Comparison of ENCODE assay signal across 8 cellular contexts in the genomic region with DNA sequence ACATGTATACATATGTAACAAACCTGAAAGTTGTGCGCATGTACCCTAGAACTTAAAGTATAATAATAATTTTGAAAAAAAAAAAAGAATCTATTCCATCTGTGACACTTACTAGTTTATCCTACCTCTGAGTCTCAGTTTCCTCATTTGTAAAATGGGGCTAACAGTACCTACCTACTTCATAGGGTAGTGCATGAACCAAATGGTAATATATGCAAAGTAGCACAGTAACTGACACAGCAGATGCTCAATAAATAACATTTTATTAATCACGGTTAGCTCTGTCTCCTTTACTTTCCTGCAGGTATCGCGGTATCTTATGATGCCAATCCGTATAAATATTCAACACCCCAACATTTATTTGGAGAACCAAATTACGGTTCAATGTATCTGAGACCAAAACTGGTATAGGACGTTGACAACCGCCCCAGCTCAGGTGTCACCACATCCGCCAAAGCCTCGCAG. TPM values are rescaled to one million over a fixed set of nuclear protein-coding genes. Genes with fewer than 3 reads are reported as not detected.
DNase-seq lines count a peak whose midpoint lies in the region; ATAC-seq, FAIRE-seq and TF ChIP-seq lines count a peak whose summit lies in the region.

No MANE protein-coding gene starts in this region.

- dilution Hi-C loops in endothelial cell of umbilical vein (cut with MboI; ENCODE audit: extremely low pct_ligation_motif_present, low sequenced_read_pairs) = no loop called here

- POLR2A ChIA-PET in A673 (lab: Charles Lee; ENCODE audit: low non-redundant PET) (no interaction called here), endothelial cell of umbilical vein (lab: Charles Lee) (no interaction called here)

- peak overlapping the region; percentile 70 for H2AFZ ChIP-seq in endothelial cell of umbilical vein (ENCODE audit: low read depth, low read length)

- no TSS peak for BruUV-seq in A673 (replicated peaks; lab: Mats Ljungman, UMichigan)
- BruUV-seq in endothelial cell of umbilical vein (replicated peaks; lab: Mats Ljungman, UMichigan) = no TSS peak

- H3K9ac ChIP-seq in NT2/D1 (ENCODE audit: insufficient read length, low read depth) (peak overlapping the region; percentile 92), endothelial cell of umbilical vein (replicated peaks; ENCODE audit: extremely low read depth, insufficient read depth, low read length) (peak overlapping the region; percentile 98)

- H3K9me3 ChIP-seq in A673 (ENCODE audit: low read depth, low read length, poor library complexity, severe bottlenecking) (no peaks in the 10 kb centered on the region), NT2/D1 (ENCODE audit: insufficient read depth, low read length) (no peaks in the 10 kb centered on the region), endothelial cell of umbilical vein (replicated peaks; ENCODE audit: control insufficient read depth, insufficient read depth, low read length) (no peaks in the 10 kb centered on the region), prostate gland (no peaks in the 10 kb centered on the region)

- intact Hi-C loops in A673 (cut with micrococcal nuclease; ENCODE audit: unreplicated experiment) (no loop called here), endothelial cell of umbilical vein (cut with micrococcal nuclease) (loop anchor here (1.0 to 2.0 kb wide), 6 partner anchors 29 to 119 kb away; no protein-coding TSS in a partner anchor), prostate gland (cut with DNase I) (loop anchor here (5.0 kb wide), 2 partner anchors 82 to 102 kb away; partner anchors contain the start of gene FOS)

- peak overlapping the region; percentile 87 for H3K4me2 ChIP-seq in endothelial cell of umbilical vein (ENCODE audit: insufficient read depth, low read length)

- peaks cover 55% of the 10 kb centered on the region for H3K79me2 ChIP-seq in endothelial cell of umbilical vein (ENCODE audit: control insufficient read depth, insufficient read depth, low read length)

- no peaks in the 10 kb centered on the region for H4K20me1 ChIP-seq in endothelial cell of umbilical vein (replicated peaks; ENCODE audit: control insufficient read depth, extremely low read depth, insufficient read depth, low read length)

- H3K36me3 ChIP-seq in A673 (ENCODE audit: insufficient read depth, low read length, poor library complexity, severe bottlenecking) (no peaks in the 10 kb centered on the region), NT2/D1 (ENCODE audit: insufficient read depth, insufficient read length, low read length) (no peaks in the 10 kb centered on the region), endothelial cell of umbilical vein (ENCODE audit: control insufficient read depth in 2 of 2, extremely low read depth in 1 of 2, insufficient read depth in 2 of 2, low read length in 2 of 2) (no peaks in the 10 kb centered on the region), prostate gland (no peaks in the 10 kb centered on the region)

- TF ChIP-seq POLR2A in endothelial cell of umbilical vein (IDR thresholded peaks at IDR 0.05; ENCODE audit: low read depth, low read length) = no peak
- no peak for TF ChIP-seq POLR2A in prostate gland (IDR thresholded peaks at IDR 0.05)

- peak overlapping the region; percentile 72 for H3K4me3 ChIP-seq in A673 (ENCODE audit: low read depth, low read length, poor library complexity, severe bottlenecking)
- H3K4me3 ChIP-seq in NT2/D1 (ENCODE audit: insufficient read length, low read depth) = peak overlapping the region; percentile 74
- peak overlapping the region; percentile 44 to 92 (median 83) for H3K4me3 ChIP-seq in endothelial cell of umbilical vein (replicated peaks in 1 of 3; ENCODE audit: insufficient read depth in 1 of 3, low read depth in 1 of 3, low read length in 3 of 3)
- H3K4me3 ChIP-seq in prostate gland = peak overlapping the region; percentile 84 to 98

- in situ Hi-C loops in ACHN (cut with HindIII; ENCODE audit: low pct_ligation_motif_present, low pct_unique_long_range_greater_than_20kb, low sequenced_read_pairs) = no loop called here

- peak; percentile 17 for ATAC-seq in GM19455 (IDR thresholded peaks at IDR 0.05; ENCODE audit: unreplicated experiment)

- H3K4me1 ChIP-seq in A673 (ENCODE audit: insufficient read depth, low read length, poor library complexity, severe bottlenecking) = peaks cover 9% of the 10 kb centered on the region
- H3K4me1 ChIP-seq in NT2/D1 (ENCODE audit: insufficient read depth, insufficient read length) = no peaks in the 10 kb centered on the region
- H3K4me1 ChIP-seq in endothelial cell of umbilical vein (ENCODE audit: control insufficient read depth, extremely low read depth, insufficient read depth, low read length) = peaks cover 8% of the 10 kb centered on the region
- H3K4me1 ChIP-seq in prostate gland (replicated peaks) = peaks cover 2% of the 10 kb centered on the region

- WGBS in prostate gland = 9% methylated on average over 10 of the region's 10 CpGs

- CTCF ChIA-PET in A673 (lab: Charles Lee) (no interaction called here), endothelial cell of umbilical vein (lab: Charles Lee) (interaction anchor here (1.0 kb wide), 1 partner anchor 120 kb away, joined by 3 read pairs; no protein-coding TSS in a partner anchor)

- DNase-seq in A673 (ENCODE audit: low spot score) (peak; percentile 55), NT2/D1 (ENCODE audit: low read depth, low spot score) (no peak), endothelial cell of umbilical vein (ENCODE audit: low read depth, low spot score) (peak; percentile 58), prostate gland (ENCODE audit: low spot score) (no peak), hypothalamus (lab: John Stamatoyannopoulos, UW) (no peak), ACHN (no peak)
- DNase-seq in stimulated activated CD4-positive, alpha-beta T cell treated with anti-CD3 and anti-CD28 coated beads, Interleukin-1b, Interleukin-23, amount 100 ng/mL, for 48 hours = no peak

- H3K27me3 ChIP-seq in A673 (replicated peaks; ENCODE audit: insufficient read depth, low read depth, low read length, poor library complexity) = no peaks in the 10 kb centered on the region
- no peaks in the 10 kb centered on the region for H3K27me3 ChIP-seq in NT2/D1 (ENCODE audit: insufficient read depth, insufficient read length)
- H3K27me3 ChIP-seq in endothelial cell of umbilical vein (ENCODE audit: control insufficient read depth in 2 of 2, insufficient read depth in 2 of 2, low read length in 2 of 2) = no peaks in the 10 kb centered on the region
- H3K27me3 ChIP-seq in prostate gland (replicated peaks; ENCODE audit: insufficient read depth) = no peaks in the 10 kb centered on the region

- H3K27ac ChIP-seq in A673 (ENCODE audit: low read depth, low read length, poor library complexity, severe bottlenecking) = peak overlapping the region; percentile 97
- H3K27ac ChIP-seq in endothelial cell of umbilical vein (ENCODE audit: insufficient read depth, low read depth, low read length) = peak overlapping the region; percentile 94
- peak overlapping the region; percentile 89 to 96 for H3K27ac ChIP-seq in prostate gland

- no peak for FAIRE-seq in endothelial cell of umbilical vein (lab: Jason Lieb, UNC)

- H3K9me1 ChIP-seq in endothelial cell of umbilical vein (replicated peaks; ENCODE audit: control insufficient read depth, extremely low read depth, insufficient read depth, low read length) = no peaks in the 10 kb centered on the region

- TF ChIP-seq CTCF in A673 (conservative IDR thresholded peaks at IDR 0.05; ENCODE audit: low read depth, low read length) (no peak), endothelial cell of umbilical vein (IDR thresholded peaks at IDR 0.05; ENCODE audit: extremely low read depth in 1 of 2, insufficient read depth in 1 of 2, low read depth in 1 of 2, low read length in 2 of 2) (no peak), prostate gland (IDR thresholded peaks at IDR 0.05) (no peak)

TF ChIP-seq in endothelial cell of umbilical vein, 7 proteins besides CTCF, POLR2A, EP300 and RAD21:
- TF ChIP-seq, protein P1, sequence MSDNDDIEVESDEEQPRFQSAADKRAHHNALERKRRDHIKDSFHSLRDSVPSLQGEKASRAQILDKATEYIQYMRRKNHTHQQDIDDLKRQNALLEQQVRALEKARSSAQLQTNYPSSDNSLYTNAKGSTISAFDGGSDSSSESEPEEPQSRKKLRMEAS (IDR thresholded peaks at IDR 0.05; ENCODE audit: insufficient read depth, insufficient read length) = no peak
- TF ChIP-seq POLR2AphosphoS5 (IDR thresholded peaks at IDR 0.05; ENCODE audit: insufficient read depth, low read depth, low read length) = no peak
- no peak for TF ChIP-seq JUN (IDR thresholded peaks at IDR 0.05; ENCODE audit: borderline replicate concordance, insufficient read depth, insufficient read length, low read depth)
- no peak for TF ChIP-seq FOS (IDR thresholded peaks at IDR 0.05; ENCODE audit: borderline replicate concordance, insufficient read depth, low read length)
- no peak for TF ChIP-seq EZH2 (IDR thresholded peaks at IDR 0.05; ENCODE audit: borderline replicate concordance, low read depth, low read length, severe bottlenecking)
- no peak for TF ChIP-seq MYC (IDR thresholded peaks at IDR 0.05; ENCODE audit: low read depth, low read length)
- TF ChIP-seq GATA2 (IDR thresholded peaks at IDR 0.05; ENCODE audit: insufficient read depth, insufficient read length, low read depth, low read length) = no peak

RNA-seq across cellular contexts. Expression of gene TMED10, which starts 0.7 kb away (rescaled TPM):
- total RNA-seq in A673 (2021) = 275 and 278 TPM in 2 replicates
- 313 and 338 TPM in 2 replicates for total RNA-seq in endothelial cell of umbilical vein
- polyA plus RNA-seq in endothelial cell of umbilical vein = 320 and 342 TPM in 2 replicates
- 205 and 228 TPM in 2 replicates for polyA plus RNA-seq in endothelial cell of umbilical vein (2011; cell fraction: cytosol; rRNA removed)
- polyA plus RNA-seq in endothelial cell of umbilical vein (2011; cell fraction: nucleus; rRNA removed) = 95.1 and 111 TPM in 2 replicates
- polyA plus RNA-seq in endothelial cell of umbilical vein (2012) = 207 and 216 TPM in 2 replicates
- polyA minus RNA-seq in endothelial cell of umbilical vein = 775 and 787 TPM in 2 replicates
- polyA minus RNA-seq in endothelial cell of umbilical vein (2011; cell fraction: cytosol; rRNA and poly(A)+ RNA removed) = 126 TPM
- polyA minus RNA-seq in endothelial cell of umbilical vein (2011; cell fraction: nucleus; rRNA and poly(A)+ RNA removed) = 137 and 151 TPM in 2 replicates
- 100 to 1,000 TPM; 320 to 397 TPM for total RNA-seq in prostate gland

RNA-seq across cellular contexts. Expression of gene NEK9, which starts 48.9 kb away (rescaled TPM):
- total RNA-seq in A673 (2021) (75.8 and 76.1 TPM in 2 replicates), endothelial cell of umbilical vein (65.1 and 69.6 TPM in 2 replicates), prostate gland (10 to 100 TPM; 59.5 to 89.8 TPM)
- polyA plus RNA-seq in endothelial cell of umbilical vein = 22.1 and 25.1 TPM in 2 replicates
- 22.4 and 23.2 TPM in 2 replicates for polyA plus RNA-seq in endothelial cell of umbilical vein (2011; cell fraction: cytosol; rRNA removed)
- polyA plus RNA-seq in endothelial cell of umbilical vein (2011; cell fraction: nucleus; rRNA removed) = 39.8 and 59.9 TPM in 2 replicates
- 49.6 and 51.6 TPM in 2 replicates for polyA plus RNA-seq in endothelial cell of umbilical vein (2012)
- polyA minus RNA-seq in endothelial cell of umbilical vein = 56.9 and 73.8 TPM in 2 replicates
- polyA minus RNA-seq in endothelial cell of umbilical vein (2011; cell fraction: cytosol; rRNA and poly(A)+ RNA removed) = 34.8 TPM
- 47.0 and 54.4 TPM in 2 replicates for polyA minus RNA-seq in endothelial cell of umbilical vein (2011; cell fraction: nucleus; rRNA and poly(A)+ RNA removed)

Comparison
In these comparisons a context has a peak if more than half of its experiments do, and no peak if none do; other contexts are left out.
1. DNase-seq: peak in A673 (single experiment) and endothelial cell of umbilical vein (single experiment); none in NT2/D1 (single experiment), prostate gland (single experiment), hypothalamus (0 of 51), stimulated activated CD4-positive, alpha-beta T cell treated with anti-CD3 and anti-CD28 coated beads, Interleukin-1b, Interleukin-23, amount 100 ng/mL, for 48 hours (single experiment) and ACHN (single experiment).
2. Peak in every context shown above with its lines, with median percentiles within 50 percentile points of each other: H3K27ac ChIP-seq and H3K4me3 ChIP-seq.